18 cellular contexts compared by ENCODE assay signal in the genomic region with DNA sequence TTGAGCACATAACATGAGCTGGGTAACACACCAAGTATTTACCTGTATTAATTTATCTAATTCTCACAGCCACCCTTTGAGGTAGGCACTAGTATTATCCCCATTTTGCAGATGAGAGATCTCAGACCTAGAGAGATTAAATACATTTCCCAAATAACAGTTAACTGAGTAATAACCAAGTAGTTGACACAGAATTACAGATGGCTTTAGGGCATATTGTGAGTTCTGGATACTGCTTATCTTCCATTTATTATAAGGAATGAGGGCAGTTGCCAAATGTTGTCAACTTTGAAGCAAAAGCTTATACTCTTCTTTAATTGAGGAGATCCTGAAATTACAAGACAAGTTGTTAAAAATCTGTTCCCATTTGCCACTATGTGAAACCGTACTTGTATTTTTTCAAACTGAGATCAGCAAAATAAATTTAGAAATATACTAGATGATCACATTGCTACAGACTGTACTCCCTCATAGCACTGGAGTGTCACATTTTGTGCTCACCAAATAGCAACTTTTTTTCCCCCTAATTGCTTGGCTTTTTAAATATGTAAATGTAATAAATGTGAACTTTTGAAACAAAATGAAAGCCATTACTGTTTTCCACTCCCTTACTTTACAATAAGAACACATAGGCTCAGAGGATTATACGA.
DNase-seq lines count a peak whose midpoint lies in the region; ATAC-seq, FAIRE-seq and TF ChIP-seq lines count a peak whose summit lies in the region.
"Had no signal": no experiment of that assay in that cellular context is flagged by ENCODE, and none has a peak within 500 bp of the region (broad histone marks: within the 10 kb centered on the region; RNA-seq: fewer than 3 reads in every experiment).

No MANE protein-coding gene starts in this region.

- H3K4me3 ChIP-seq in fibroblast of the aortic adventitia (ENCODE audit: low read depth, low read length) (no peak overlapping the region), psoas muscle (no peak overlapping the region)
- H3K4me3 ChIP-seq: BLaER1 treated with 17β-estradiol and CSF1 and Interleukin-3, amounts not matched to agents 10 nM and 100 nM had no signal

- peak; percentile 24 for DNase-seq in Ammon's horn (ENCODE audit: low spot score)
- DNase-seq in GM12891 (ENCODE audit: insufficient read length, low spot score): no peak
- DNase-seq in fibroblast of the aortic adventitia (ENCODE audit: low read depth): peak; percentile 28
- DNase-seq in psoas muscle: no peak
- DNase-seq in islet precursor cell: no peak
- no peak for DNase-seq in activated CD4-positive, alpha-beta T cell treated with anti-CD3 and anti-CD28 coated beads for 1 hour
- DNase-seq: 8988T; Calu3; CD8-positive, alpha-beta T cell; DMS79 treated with DMSO at 0.1 percent for 48 hours; GOT3; H7; HFFc6 had no signal

- ATAC-seq in psoas muscle (peak in 3 of 4 donors; percentile 54 to 80 (median 57)), GM18861 (IDR thresholded peaks at IDR 0.05; ENCODE audit: unreplicated experiment) (no peak)
- ATAC-seq: CD8-positive, alpha-beta T cell; HCT116; HepG2 had no signal

- H3K9me3 ChIP-seq in psoas muscle: no peaks in the 10 kb centered on the region
- H3K9me3 ChIP-seq: BLaER1 treated with 17β-estradiol and CSF1 and Interleukin-3, amounts not matched to agents 10 nM and 100 nM had no signal

- no peaks in the 10 kb centered on the region for H3K27me3 ChIP-seq in psoas muscle (ENCODE audit: insufficient read depth in 3 of 3, low read length in 2 of 3)
- H3K27me3 ChIP-seq: BLaER1 treated with 17β-estradiol and CSF1 and Interleukin-3, amounts not matched to agents 10 nM and 100 nM had no signal

- intact Hi-C loops in psoas muscle (cut with DNase I): no loop called here

- FAIRE-seq in GM12891 (lab: Jason Lieb, UNC): peak; percentile 54
- FAIRE-seq: G401.6, HepG2 had no signal

- TF ChIP-seq POLR2A in GM12891 (IDR thresholded peaks at IDR 0.05; ENCODE audit: low read depth, low read length): no peak

- peaks cover 0 to 3% of the 10 kb centered on the region in 2 donors for H3K36me3 ChIP-seq in psoas muscle (ENCODE audit: insufficient read depth in 1 of 2, low read depth in 1 of 2)

- 56 to 74% (median 58%) methylated on average over 2 of the region's 2 CpGs for WGBS in psoas muscle, 3 donors

- no peak for TF ChIP-seq CTCF in fibroblast of the aortic adventitia (IDR thresholded peaks at IDR 0.05; ENCODE audit: insufficient read depth, low read length)
- TF ChIP-seq CTCF in psoas muscle (IDR thresholded peaks at IDR 0.05): no peak

- H3K27ac ChIP-seq in psoas muscle: peak overlapping the region; percentile 64
- H3K27ac ChIP-seq: BLaER1 treated with 17β-estradiol and CSF1 and Interleukin-3, amounts not matched to agents 10 nM and 100 nM had no signal

- peaks cover 46% of the 10 kb centered on the region for H3K4me1 ChIP-seq in psoas muscle

TF ChIP-seq in GM12891, 5 proteins besides CTCF, POLR2A, EP300 and RAD21:
- TF ChIP-seq PAX5 (IDR thresholded peaks at IDR 0.05; ENCODE audit: insufficient read depth, low read length, severe bottlenecking): no peak

Comparison
In these comparisons a context has a peak if more than half of its experiments do, and no peak if none do; other contexts are left out.
1. DNase-seq: peak in Ammon's horn (single experiment) and fibroblast of the aortic adventitia (single experiment); none in GM12891 (single experiment), psoas muscle (0 of 2), islet precursor cell (single experiment) and activated CD4-positive, alpha-beta T cell treated with anti-CD3 and anti-CD28 coated beads for 1 hour (single experiment).